In the genomic region with DNA sequence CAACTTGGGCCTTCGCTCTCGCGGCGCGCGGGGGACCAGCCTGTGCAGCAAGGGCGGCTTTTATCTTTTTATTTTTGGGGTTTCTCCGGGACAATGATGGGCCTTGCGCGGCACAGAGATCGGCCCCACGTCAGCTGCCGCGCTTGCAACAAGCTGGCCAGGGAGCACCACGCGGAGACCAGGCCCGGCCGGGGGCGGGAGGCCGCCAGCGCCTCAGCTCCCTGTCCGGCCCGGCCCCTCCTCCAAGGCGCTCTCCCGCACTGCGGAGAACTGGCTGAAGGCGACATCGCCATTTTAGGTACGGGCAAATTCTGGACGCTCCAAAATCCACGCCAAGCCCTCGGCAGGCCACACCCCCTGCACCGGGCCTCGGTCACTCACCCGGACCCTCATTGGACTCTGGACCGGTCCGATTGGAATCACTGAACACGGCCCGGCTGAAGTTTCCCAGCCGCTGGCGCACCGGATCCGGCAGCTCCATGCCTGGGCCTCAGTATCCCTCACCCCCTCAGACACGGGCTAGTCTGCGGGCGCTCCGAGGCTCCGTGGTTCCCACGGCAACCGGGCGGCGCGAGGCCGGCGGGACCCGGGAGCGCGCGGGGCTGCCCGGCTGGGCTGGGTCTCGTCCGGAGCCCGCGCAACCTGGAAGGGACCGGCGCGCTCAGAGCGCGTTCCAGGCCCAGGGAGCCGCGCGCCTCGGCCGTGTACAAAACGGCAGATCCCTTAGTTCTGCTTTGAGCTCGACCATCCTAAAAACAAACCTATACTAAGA, we compare ENCODE assay signal across 8 cellular contexts.
DNase-seq lines count a peak whose midpoint lies in the region; ATAC-seq, FAIRE-seq and TF ChIP-seq lines count a peak whose summit lies in the region.

A gene with protein sequence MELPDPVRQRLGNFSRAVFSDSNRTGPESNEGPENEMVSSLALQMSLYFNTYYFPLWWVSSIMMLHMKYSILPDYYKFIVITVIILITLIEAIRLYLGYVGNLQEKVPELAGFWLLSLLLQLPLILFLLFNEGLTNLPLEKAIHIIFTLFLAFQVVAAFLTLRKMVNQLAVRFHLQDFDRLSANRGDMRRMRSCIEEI (minus strand): TSS at position 547 of the 772 bp plus-strand sequence. CDS start 66 bp downstream, at position 481.

- peak within 1 kb of the TSS; percentile 62 for H3K27ac Mint-ChIP-seq in stimulated activated naive CD8-positive, alpha-beta T cell treated with anti-CD3 and anti-CD28 coated beads, Interleukin-15, Interleukin-2, amounts not matched to agents 100 ng/mL and 50 ng/mL, for 24 hours

- DNase-seq in CMK (ENCODE audit: low read depth) (peak; percentile 68), GM19239 (ENCODE audit: insufficient read length, low spot score) (peak; percentile 53), NCI-H345 (lab: John Stamatoyannopoulos, UW) (peak; percentile 85), erythroblast (lab: John Stamatoyannopoulos, UW) (peak; percentile 89 to 90), midbrain (lab: John Stamatoyannopoulos, UW) (peak; percentile 94)
- DNase-seq in activated CD4-positive, alpha-beta T cell treated with anti-CD3 and anti-CD28 coated beads, Interleukin-2, amount 50 U/mL, for 48 hours = peak; percentile 67 to 75

- peaks cover 9% of the 10 kb centered on the region for H3K4me1 Mint-ChIP-seq in stimulated activated naive CD8-positive, alpha-beta T cell treated with anti-CD3 and anti-CD28 coated beads, Interleukin-15, Interleukin-2, amounts not matched to agents 100 ng/mL and 50 ng/mL, for 24 hours (ENCODE audit: low read depth)

- H3K4me3 Mint-ChIP-seq in stimulated activated naive CD8-positive, alpha-beta T cell treated with anti-CD3 and anti-CD28 coated beads, Interleukin-15, Interleukin-2, amounts not matched to agents 100 ng/mL and 50 ng/mL, for 24 hours = peak within 1 kb of the TSS; percentile 86

- ATAC-seq in HG03342 (IDR thresholded peaks at IDR 0.05; ENCODE audit: unreplicated experiment) = peak; percentile 75

- H3K36me3 Mint-ChIP-seq in stimulated activated naive CD8-positive, alpha-beta T cell treated with anti-CD3 and anti-CD28 coated beads, Interleukin-15, Interleukin-2, amounts not matched to agents 100 ng/mL and 50 ng/mL, for 24 hours (ENCODE audit: low read depth) = no peaks in the 10 kb centered on the region

- TF ChIP-seq POLR2A in erythroblast (IDR thresholded peaks at IDR 0.05; ENCODE audit: low read length) = peak; percentile 63

- H3K9me3 Mint-ChIP-seq in stimulated activated naive CD8-positive, alpha-beta T cell treated with anti-CD3 and anti-CD28 coated beads, Interleukin-15, Interleukin-2, amounts not matched to agents 100 ng/mL and 50 ng/mL, for 24 hours = no peaks in the 10 kb centered on the region

- H3K27me3 Mint-ChIP-seq in stimulated activated naive CD8-positive, alpha-beta T cell treated with anti-CD3 and anti-CD28 coated beads, Interleukin-15, Interleukin-2, amounts not matched to agents 100 ng/mL and 50 ng/mL, for 24 hours = peaks cover 29% of the 10 kb centered on the region

- FAIRE-seq in GM19239 (lab: Jason Lieb, UNC) = peak; percentile 83

Comparison
In these comparisons a context has a peak if more than half of its experiments do, and no peak if none do; other contexts are left out.
1. Peak in every context shown above with its lines: DNase-seq and ATAC-seq.